ENCODE assay signal across 27 cellular contexts in the genomic region with DNA sequence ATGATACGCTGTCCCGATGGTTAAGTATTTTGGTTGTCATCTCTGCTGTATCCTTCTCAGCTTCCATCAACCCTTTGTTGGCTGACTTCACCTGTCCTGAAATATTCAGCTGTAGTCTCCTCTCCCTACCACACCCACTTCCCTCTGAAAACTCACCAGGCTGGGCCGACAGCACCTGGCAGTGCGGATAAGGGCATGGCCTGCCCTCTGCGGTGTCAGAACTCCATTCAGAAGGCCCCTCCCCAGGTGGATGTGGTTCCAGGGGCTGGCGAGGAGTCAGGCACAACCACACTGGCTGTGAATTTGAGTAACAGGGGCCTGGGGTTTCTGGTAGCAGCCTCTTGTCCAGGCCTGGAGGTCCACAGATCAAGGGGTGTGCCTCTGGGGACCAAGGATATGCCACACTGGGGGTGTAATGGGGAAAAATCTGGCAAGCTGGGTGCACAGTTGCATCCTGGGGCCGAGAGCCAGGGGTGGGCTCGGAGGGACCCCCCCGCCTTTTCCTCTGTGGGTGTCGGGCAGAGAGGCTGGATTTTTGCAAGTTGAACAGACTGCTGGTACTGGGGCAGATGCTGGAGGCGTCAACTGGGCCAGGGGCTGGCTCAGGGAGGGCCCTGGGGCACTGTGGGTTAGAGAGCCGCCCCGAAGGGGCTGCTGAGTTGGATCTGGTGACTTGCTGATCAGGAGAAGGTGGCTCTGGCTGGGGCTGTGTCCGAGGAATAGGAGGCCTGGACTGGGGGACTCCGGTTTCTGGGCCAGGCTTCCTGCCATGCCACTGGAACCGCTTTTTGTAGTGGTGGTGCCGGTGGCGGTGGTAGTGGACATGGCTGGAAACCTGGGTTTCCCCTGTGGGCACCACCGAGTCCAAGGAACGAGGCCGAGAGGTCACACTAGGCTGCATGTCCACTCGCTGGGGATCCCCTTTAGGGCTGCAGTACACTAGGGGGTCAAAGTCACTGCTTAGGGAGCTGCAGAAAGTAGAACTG. TPM values are rescaled to one million over a fixed set of nuclear protein-coding genes. Genes with fewer than 3 reads are reported as not detected.
"Had no signal": no experiment of that assay in that cellular context is flagged by ENCODE, and none has a peak within 500 bp of the region (broad histone marks: within the 10 kb centered on the region; RNA-seq: fewer than 3 reads in every experiment).

No MANE protein-coding gene starts in this region.

- H3K36me3 Mint-ChIP-seq: natural killer cell, type B pancreatic cell had no signal

- H3K27me3 ChIP-seq: dorsolateral prefrontal cortex, esophagus muscularis mucosa, right atrium auricular region, sigmoid colon, testis, tibial artery, uterus had no signal

- H3K27me3 Mint-ChIP-seq: memory B cell, type B pancreatic cell had no signal

- H3K4me3 Mint-ChIP-seq: memory B cell; natural killer cell; stimulated activated effector memory CD8-positive, alpha-beta T cell treated with anti-CD3 and anti-CD28 coated beads, Interleukin-12 subunit alpha, Interleukin-12 subunit beta, amount 100 ng/mL, for 72 hours; type B pancreatic cell had no signal

- H3K4me3 ChIP-seq: dorsolateral prefrontal cortex, esophagus muscularis mucosa, lung, prostate gland, right atrium auricular region, sigmoid colon, testis, tibial artery, uterus had no signal

- DNase-seq: dorsolateral prefrontal cortex; effector CD4-positive, alpha-beta T cell; foreskin melanocyte; head of caudate nucleus; natural killer cell; sigmoid colon; stimulated activated CD4-positive, alpha-beta T cell treated with anti-CD3 and anti-CD28 coated beads, Interleukin-2, amount 100 ng/mL, for 24 hours; stimulated activated CD4-positive, alpha-beta T cell treated with anti-CD3 and anti-CD28 coated beads, Interleukin-4, amount 100 ng/mL, for 24 hours; stimulated activated naive CD4-positive, alpha-beta T cell treated with Interleukin-2 at 50 U/mL for 16 hours; substantia nigra; testis; tibial artery; uterus had no signal

- H3K27ac Mint-ChIP-seq: memory B cell; stimulated activated effector memory CD8-positive, alpha-beta T cell treated with anti-CD3 and anti-CD28 coated beads, Interleukin-12 subunit alpha, Interleukin-12 subunit beta, amount 100 ng/mL, for 72 hours; type B pancreatic cell had no signal

- H3K27ac ChIP-seq: dorsolateral prefrontal cortex, esophagus muscularis mucosa, prostate gland, right atrium auricular region, sigmoid colon, testis, tibial artery, uterus had no signal

- H3K36me3 ChIP-seq: esophagus muscularis mucosa, prostate gland, right atrium auricular region, sigmoid colon, uterus had no signal

- ATAC-seq: left lobe of liver; stimulated activated effector memory CD8-positive, alpha-beta T cell treated with anti-CD3 and anti-CD28 coated beads, Interleukin-12 subunit alpha, Interleukin-12 subunit beta, amount 100 ng/mL, for 72 hours had no signal

- H3K9me3 Mint-ChIP-seq: memory B cell; natural killer cell; stimulated activated effector memory CD8-positive, alpha-beta T cell treated with anti-CD3 and anti-CD28 coated beads, Interleukin-12 subunit alpha, Interleukin-12 subunit beta, amount 100 ng/mL, for 72 hours; type B pancreatic cell had no signal

- H3K9me3 ChIP-seq: esophagus muscularis mucosa, prostate gland, right atrium auricular region, sigmoid colon, testis, tibial artery, uterus had no signal

- H3K4me1 ChIP-seq: uterus had no signal

- FAIRE-seq: colon, keratinocyte had no signal

RNA-seq across cellular contexts. Expression of a gene that starts 59.7 kb away (rescaled TPM):
- total RNA-seq: glomerular endothelial cell, osteocyte, skeletal muscle tissue had no signal
- polyA plus RNA-seq: neural cell had no signal
